In genomic region chr20:24132246-24132645, GRCh38 we compare ENCODE assay signal across 30 cellular contexts.
DNase-seq lines count a peak whose midpoint lies in the region; ATAC-seq and TF ChIP-seq lines count a peak whose summit lies in the region.
"Had no signal": no experiment of that assay in that cellular context is flagged by ENCODE, and none has a peak within 500 bp of the region (broad histone marks: within the 10 kb centered on the region; RNA-seq: fewer than 3 reads in every experiment).

No MANE protein-coding gene starts in this region.

- H3K4me3 ChIP-seq in RWPE2 (ENCODE audit: severe bottlenecking) (no peak overlapping the region), epithelial cell of esophagus (ENCODE audit: low read length) (no peak overlapping the region), smooth muscle cell (no peak overlapping the region)
- H3K4me3 ChIP-seq: BLaER1, gastroesophageal sphincter, HAP-1, right atrium auricular region, tibial artery had no signal

- H2AFZ ChIP-seq in smooth muscle cell (ENCODE audit: low read depth), result no peak overlapping the region

- no peaks in the 10 kb centered on the region for H3K27me3 ChIP-seq in RWPE2 (ENCODE audit: insufficient read depth, poor library complexity, severe bottlenecking)
- no peaks in the 10 kb centered on the region for H3K27me3 ChIP-seq in smooth muscle cell (ENCODE audit: low read depth)
- H3K27me3 ChIP-seq: BLaER1, right atrium auricular region, tibial artery had no signal

- H3K9me3 ChIP-seq in RWPE2 (ENCODE audit: severe bottlenecking) (no peaks in the 10 kb centered on the region), smooth muscle cell (replicated peaks; ENCODE audit: low read depth) (no peaks in the 10 kb centered on the region)
- H3K9me3 ChIP-seq: BLaER1, gastroesophageal sphincter, HAP-1, right atrium auricular region, tibial artery had no signal

- H3K27ac ChIP-seq in RWPE2 (ENCODE audit: poor library complexity, severe bottlenecking) (peak overlapping the region; percentile 79), smooth muscle cell (ENCODE audit: low read depth) (peak overlapping the region; percentile 68)
- H3K27ac ChIP-seq: BLaER1, gastroesophageal sphincter, right atrium auricular region, RWPE1, tibial artery had no signal

- no peak overlapping the region for H3K9ac ChIP-seq in smooth muscle cell (ENCODE audit: low read depth)
- H3K9ac ChIP-seq: BLaER1 had no signal

- H3F3A ChIP-seq in smooth muscle cell (ENCODE audit: low read depth), result no peaks in the 10 kb centered on the region

- no peak overlapping the region for H3K4me2 ChIP-seq in smooth muscle cell
- H3K4me2 ChIP-seq: BLaER1 had no signal

- H3K4me1 ChIP-seq in RWPE2 (ENCODE audit: insufficient read depth, poor library complexity, severe bottlenecking), result peaks cover 33% of the 10 kb centered on the region
- H3K4me1 ChIP-seq in smooth muscle cell (ENCODE audit: low read depth), result no peaks in the 10 kb centered on the region
- H3K4me1 ChIP-seq: gastroesophageal sphincter, HAP-1, right atrium auricular region, tibial artery had no signal

- H3K79me2 ChIP-seq in smooth muscle cell (ENCODE audit: low read depth), result no peaks in the 10 kb centered on the region

- H4K20me1 ChIP-seq in smooth muscle cell (ENCODE audit: low read depth), result no peaks in the 10 kb centered on the region
- H4K20me1 ChIP-seq: BLaER1 had no signal

- TF ChIP-seq CTCF in RWPE2 (IDR thresholded peaks at IDR 0.05; ENCODE audit: poor library complexity, severe bottlenecking) (no peak), epithelial cell of esophagus (IDR thresholded peaks at IDR 0.05; ENCODE audit: insufficient read depth, low read depth, low read length, missing control alignments) (no peak), smooth muscle cell (IDR thresholded peaks at IDR 0.05; ENCODE audit: borderline replicate concordance, insufficient read depth, poor library complexity, severe bottlenecking) (no peak)

- ATAC-seq in RWPE2 (ENCODE audit: low read depth), result no peak
- no peak for ATAC-seq in HG02763 (IDR thresholded peaks at IDR 0.05; ENCODE audit: unreplicated experiment)
- ATAC-seq: gastroesophageal sphincter, HepG2, left lobe of liver had no signal

- H3K36me3 ChIP-seq in RWPE2 (ENCODE audit: low read depth) (no peaks in the 10 kb centered on the region), smooth muscle cell (ENCODE audit: low read depth) (no peaks in the 10 kb centered on the region)
- H3K36me3 ChIP-seq: BLaER1, gastroesophageal sphincter, HAP-1, right atrium auricular region, tibial artery had no signal

- no peak for DNase-seq in RWPE2 (ENCODE audit: low spot score)
- DNase-seq in epithelial cell of esophagus (ENCODE audit: low read depth), result peak; percentile 18
- DNase-seq in kidney tubule cell (ENCODE audit: low spot score), result peak; percentile 46
- DNase-seq in smooth muscle cell (lab: John Stamatoyannopoulos, UW; ENCODE audit: unreplicated experiment), result no peak
- DNase-seq in stimulated activated CD4-positive, alpha-beta T cell treated with anti-CD3 and anti-CD28 coated beads, Interleukin-15, amount 100 ng/mL, for 24 hours, result no peak
- no peak for DNase-seq in AG08395 (ENCODE audit: low spot score)
- DNase-seq in HuH-7 (ENCODE audit: low spot score), result no peak
- DNase-seq: ACHN; activated B cell treated with CpG ODN at 0.5 μM for 24 hours; activated CD4-positive, alpha-beta T cell treated with anti-CD3 and anti-CD28 coated beads, Interleukin-2, amount 10 ng/mL, durations not matched to agents 7 days and 5 days; activated effector memory CD4-positive, alpha-beta T cell treated with anti-CD3 and anti-CD28 coated beads, Interleukin-2, amount 50 U/mL, for 16 hours; activated naive CD8-positive, alpha-beta T cell treated with anti-CD3 and anti-CD28 coated beads for 36 hours; aorta; central memory CD4-positive, alpha-beta T cell; DMS153; endodermal cell; Kasumi-1; MV-4-11; NCI-H446 treated with DMSO at 0.1 percent for 48 hours; stimulated activated CD4-positive, alpha-beta T cell treated with anti-CD3 and anti-CD28 coated beads, Interleukin-2, amount 100 ng/mL, for 48 hours; T1000; tibial artery had no signal

Comparison
In these comparisons a context has a peak if more than half of its experiments do, and no peak if none do; other contexts are left out.
1. DNase-seq: peak in epithelial cell of esophagus (single experiment) and kidney tubule cell (single experiment); none in RWPE2 (single experiment), smooth muscle cell (single experiment), stimulated activated CD4-positive, alpha-beta T cell treated with anti-CD3 and anti-CD28 coated beads, Interleukin-15, amount 100 ng/mL, for 24 hours (single experiment), AG08395 (single experiment) and HuH-7 (single experiment).